Comparison of ENCODE assay signal across 5 cellular contexts in the genomic region with DNA sequence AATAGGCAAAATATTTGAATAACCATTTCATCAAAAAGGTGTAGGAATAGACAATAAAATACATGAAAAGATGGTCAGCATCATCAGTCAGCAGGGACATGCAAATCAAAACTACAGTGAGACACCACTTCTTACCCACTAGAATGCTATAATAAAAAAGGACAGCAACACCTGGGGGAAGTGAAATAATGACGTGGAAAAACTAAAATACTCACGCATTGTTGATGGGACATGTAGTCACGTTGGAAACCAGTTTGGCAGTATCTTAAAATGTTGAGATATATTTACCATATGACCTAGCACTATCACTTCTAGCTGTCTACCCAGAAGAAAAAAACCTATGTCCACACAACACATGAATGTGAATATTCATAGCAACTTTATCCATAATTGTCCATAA. TPM values are rescaled to one million over a fixed set of nuclear protein-coding genes. Genes with fewer than 3 reads are reported as not detected.
"Had no signal": no experiment of that assay in that cellular context is flagged by ENCODE, and none has a peak within 500 bp of the region (broad histone marks: within the 10 kb centered on the region; RNA-seq: fewer than 3 reads in every experiment).

No MANE protein-coding gene starts in this region.

RNA-seq across cellular contexts. Expression of a gene that starts 53.4 kb away (rescaled TPM):
- total RNA-seq: M059J, PC-3, Right ventricle myocardium superior, SJSA1 had no signal
- polyA plus RNA-seq: SK-N-SH had no signal
